In genomic region chr4:173494013-173494970, GRCh38 we compare ENCODE assay signal across 8 cellular contexts.
DNase-seq lines count a peak whose midpoint lies in the region; ATAC-seq and TF ChIP-seq lines count a peak whose summit lies in the region.

No MANE protein-coding gene starts in this region.

- H3K4me2 ChIP-seq in OCI-LY3 (ENCODE audit: low read length): peak overlapping the region; percentile 86

- H3K36me3 Mint-ChIP-seq in activated naive CD4-positive, alpha-beta T cell treated with anti-CD3 and anti-CD28 coated beads, Interleukin-2, amount 10 ng/mL, durations not matched to agents 7 days and 5 days: no peaks in the 10 kb centered on the region

- no peaks in the 10 kb centered on the region for H3K9me3 Mint-ChIP-seq in activated naive CD4-positive, alpha-beta T cell treated with anti-CD3 and anti-CD28 coated beads, Interleukin-2, amount 10 ng/mL, durations not matched to agents 7 days and 5 days

- H3K27me3 Mint-ChIP-seq in activated naive CD4-positive, alpha-beta T cell treated with anti-CD3 and anti-CD28 coated beads, Interleukin-2, amount 10 ng/mL, durations not matched to agents 7 days and 5 days: peaks cover 43% of the 10 kb centered on the region

- peaks cover 31% of the 10 kb centered on the region for H3K4me1 Mint-ChIP-seq in activated naive CD4-positive, alpha-beta T cell treated with anti-CD3 and anti-CD28 coated beads, Interleukin-2, amount 10 ng/mL, durations not matched to agents 7 days and 5 days

- H3K4me3 Mint-ChIP-seq in activated naive CD4-positive, alpha-beta T cell treated with anti-CD3 and anti-CD28 coated beads, Interleukin-2, amount 10 ng/mL, durations not matched to agents 7 days and 5 days: peak overlapping the region; percentile 67

- H4K20me1 ChIP-seq in OCI-LY3 (ENCODE audit: insufficient read depth, low read length): no peaks in the 10 kb centered on the region

- H3K27ac Mint-ChIP-seq in activated naive CD4-positive, alpha-beta T cell treated with anti-CD3 and anti-CD28 coated beads, Interleukin-2, amount 10 ng/mL, durations not matched to agents 7 days and 5 days: no peak overlapping the region

- CTCF ChIA-PET in activated naive CD4-positive, alpha-beta T cell treated with anti-CD3 and anti-CD28 coated beads, Interleukin-2, amount 10 ng/mL, durations not matched to agents 7 days and 5 days (lab: Charles Lee): interaction anchor here (0.6 to 1.6 kb wide), 10 partner anchors 9 to 207 kb away, joined by 3 to 59 read pairs (median 6); no protein-coding TSS in a partner anchor

- peaks cover 13% of the 10 kb centered on the region for H3K4me1 ChIP-seq in OCI-LY3 (ENCODE audit: low read length)

- H2AFZ ChIP-seq in OCI-LY3 (ENCODE audit: low read depth, low read length): peak overlapping the region; percentile 95

- no peaks in the 10 kb centered on the region for H3K36me3 ChIP-seq in OCI-LY3 (replicated peaks; ENCODE audit: low read depth, low read length)

- DNase-seq in D341Med (ENCODE audit: low spot score) (peak; percentile 79), glomerular visceral epithelial cell (ENCODE audit: extremely low spot score) (peak; percentile 59), pons (ENCODE audit: low spot score) (peak; percentile 74), middle frontal gyrus (ENCODE audit: extremely low spot score, low spot score) (no peak)
- DNase-seq in activated naive CD4-positive, alpha-beta T cell treated with anti-CD3 and anti-CD28 coated beads, Interleukin-2, amount 10 ng/mL, durations not matched to agents 7 days and 5 days: peak; percentile 76

- H3K27ac ChIP-seq in OCI-LY3 (ENCODE audit: low read length): no peak overlapping the region

- no peaks in the 10 kb centered on the region for H3K9me3 ChIP-seq in OCI-LY3 (ENCODE audit: insufficient read depth, low read length)

- peak overlapping the region; percentile 52 for H3K9ac ChIP-seq in OCI-LY3 (ENCODE audit: low read length)

- TF ChIP-seq CTCF in OCI-LY3 (IDR thresholded peaks at IDR 0.05; ENCODE audit: low read depth, low read length): peak; percentile 95

- H3K27me3 ChIP-seq in OCI-LY3 (ENCODE audit: low read depth, low read length): no peaks in the 10 kb centered on the region

- no peaks in the 10 kb centered on the region for H3K79me2 ChIP-seq in OCI-LY3 (ENCODE audit: low read length)

- H3K4me3 ChIP-seq in OCI-LY3 (ENCODE audit: low read length): peak overlapping the region; percentile 82

- ATAC-seq in GM19452 (IDR thresholded peaks at IDR 0.05; ENCODE audit: unreplicated experiment) (peak; percentile 92), HG03460 (IDR thresholded peaks at IDR 0.05; ENCODE audit: unreplicated experiment) (peak; percentile 98)
